Comparison of ENCODE assay signal across 1 cellular context in genomic region chr19:10587022-10587838, GRCh38.
TF ChIP-seq lines count a peak whose summit lies in the region.

TSS of gene AP1M2 (minus strand) at chr19:10587312. CDS start at chr19:10587231, 81 bp downstream.

TF ChIP-seq in HCT116, 20 proteins besides CTCF, POLR2A, EP300 and RAD21 (continued from another document):
- TF ChIP-seq, protein P1, sequence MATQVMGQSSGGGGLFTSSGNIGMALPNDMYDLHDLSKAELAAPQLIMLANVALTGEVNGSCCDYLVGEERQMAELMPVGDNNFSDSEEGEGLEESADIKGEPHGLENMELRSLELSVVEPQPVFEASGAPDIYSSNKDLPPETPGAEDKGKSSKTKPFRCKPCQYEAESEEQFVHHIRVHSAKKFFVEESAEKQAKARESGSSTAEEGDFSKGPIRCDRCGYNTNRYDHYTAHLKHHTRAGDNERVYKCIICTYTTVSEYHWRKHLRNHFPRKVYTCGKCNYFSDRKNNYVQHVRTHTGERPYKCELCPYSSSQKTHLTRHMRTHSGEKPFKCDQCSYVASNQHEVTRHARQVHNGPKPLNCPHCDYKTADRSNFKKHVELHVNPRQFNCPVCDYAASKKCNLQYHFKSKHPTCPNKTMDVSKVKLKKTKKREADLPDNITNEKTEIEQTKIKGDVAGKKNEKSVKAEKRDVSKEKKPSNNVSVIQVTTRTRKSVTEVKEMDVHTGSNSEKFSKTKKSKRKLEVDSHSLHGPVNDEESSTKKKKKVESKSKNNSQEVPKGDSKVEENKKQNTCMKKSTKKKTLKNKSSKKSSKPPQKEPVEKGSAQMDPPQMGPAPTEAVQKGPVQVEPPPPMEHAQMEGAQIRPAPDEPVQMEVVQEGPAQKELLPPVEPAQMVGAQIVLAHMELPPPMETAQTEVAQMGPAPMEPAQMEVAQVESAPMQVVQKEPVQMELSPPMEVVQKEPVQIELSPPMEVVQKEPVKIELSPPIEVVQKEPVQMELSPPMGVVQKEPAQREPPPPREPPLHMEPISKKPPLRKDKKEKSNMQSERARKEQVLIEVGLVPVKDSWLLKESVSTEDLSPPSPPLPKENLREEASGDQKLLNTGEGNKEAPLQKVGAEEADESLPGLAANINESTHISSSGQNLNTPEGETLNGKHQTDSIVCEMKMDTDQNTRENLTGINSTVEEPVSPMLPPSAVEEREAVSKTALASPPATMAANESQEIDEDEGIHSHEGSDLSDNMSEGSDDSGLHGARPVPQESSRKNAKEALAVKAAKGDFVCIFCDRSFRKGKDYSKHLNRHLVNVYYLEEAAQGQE (IDR thresholded peaks at IDR 0.05; ENCODE audit: low read depth), result no peak
- TF ChIP-seq SP1 (IDR thresholded peaks at IDR 0.05; ENCODE audit: low read depth), result peak; percentile 34; the same call in 1 of the 2 replicates
- no peak for TF ChIP-seq ATF3 (IDR thresholded peaks at IDR 0.05)
- no peak for TF ChIP-seq CEBPB (IDR thresholded peaks at IDR 0.05; ENCODE audit: low read depth)
- no peak for TF ChIP-seq ZNF274 (IDR thresholded peaks at IDR 0.05; ENCODE audit: low read depth, low read length)
- TF ChIP-seq YY1 (IDR thresholded peaks at IDR 0.05; ENCODE audit: extremely low read depth, insufficient replicate concordance, low read depth, low read length), result peak; percentile 86
- no peak for TF ChIP-seq FOSL1 (IDR thresholded peaks at IDR 0.05; ENCODE audit: low read depth)
- TF ChIP-seq TCF7L2 (IDR thresholded peaks at IDR 0.05; ENCODE audit: borderline replicate concordance, extremely low read depth, insufficient read depth, insufficient read length), result no peak
- TF ChIP-seq ZFX (IDR thresholded peaks at IDR 0.05), result no peak
- no peak for TF ChIP-seq CBX3 (IDR thresholded peaks at IDR 0.05; ENCODE audit: low read depth)
- TF ChIP-seq, protein P2, sequence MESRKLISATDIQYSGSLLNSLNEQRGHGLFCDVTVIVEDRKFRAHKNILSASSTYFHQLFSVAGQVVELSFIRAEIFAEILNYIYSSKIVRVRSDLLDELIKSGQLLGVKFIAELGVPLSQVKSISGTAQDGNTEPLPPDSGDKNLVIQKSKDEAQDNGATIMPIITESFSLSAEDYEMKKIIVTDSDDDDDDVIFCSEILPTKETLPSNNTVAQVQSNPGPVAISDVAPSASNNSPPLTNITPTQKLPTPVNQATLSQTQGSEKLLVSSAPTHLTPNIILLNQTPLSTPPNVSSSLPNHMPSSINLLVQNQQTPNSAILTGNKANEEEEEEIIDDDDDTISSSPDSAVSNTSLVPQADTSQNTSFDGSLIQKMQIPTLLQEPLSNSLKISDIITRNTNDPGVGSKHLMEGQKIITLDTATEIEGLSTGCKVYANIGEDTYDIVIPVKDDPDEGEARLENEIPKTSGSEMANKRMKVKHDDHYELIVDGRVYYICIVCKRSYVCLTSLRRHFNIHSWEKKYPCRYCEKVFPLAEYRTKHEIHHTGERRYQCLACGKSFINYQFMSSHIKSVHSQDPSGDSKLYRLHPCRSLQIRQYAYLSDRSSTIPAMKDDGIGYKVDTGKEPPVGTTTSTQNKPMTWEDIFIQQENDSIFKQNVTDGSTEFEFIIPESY (IDR thresholded peaks at IDR 0.05; ENCODE audit: extremely low read depth, insufficient replicate concordance, low read length), result no peak
- no peak for TF ChIP-seq EZH2 (IDR thresholded peaks at IDR 0.05)
- no peak; the same call in 1 of the 2 replicates for TF ChIP-seq ELF1 (IDR thresholded peaks at IDR 0.05; ENCODE audit: borderline replicate concordance, low read depth)
- no peak for TF ChIP-seq SRF (IDR thresholded peaks at IDR 0.05; ENCODE audit: low read depth)
